21 cellular contexts compared by ENCODE assay signal in genomic region chr3:124972457-124972856, GRCh38. TPM values are rescaled to one million over a fixed set of nuclear protein-coding genes. Genes with fewer than 3 reads are reported as not detected.
DNase-seq lines count a peak whose midpoint lies in the region; FAIRE-seq and TF ChIP-seq lines count a peak whose summit lies in the region.
"Had no signal": no experiment of that assay in that cellular context is flagged by ENCODE, and none has a peak within 500 bp of the region (broad histone marks: within the 10 kb centered on the region; RNA-seq: fewer than 3 reads in every experiment).

No MANE protein-coding gene starts in this region.

- peak; percentile 10 for FAIRE-seq in small intestine (lab: Jason Lieb, UNC)
- no peak for FAIRE-seq in RCC 7860 (lab: Jason Lieb, UNC)
- FAIRE-seq: A204.1 had no signal

- H3K27me3 ChIP-seq in colonic mucosa = no peaks in the 10 kb centered on the region
- H3K27me3 ChIP-seq in small intestine (ENCODE audit: control insufficient read depth in 2 of 2, insufficient read depth in 2 of 2, low read length in 2 of 2) = no peaks in the 10 kb centered on the region
- H3K27me3 ChIP-seq: heart left ventricle, MG63 had no signal

- H3K4me1 ChIP-seq in colonic mucosa = peaks cover 4% of the 10 kb centered on the region
- peaks cover 9 to 13% of the 10 kb centered on the region in 2 donors for H3K4me1 ChIP-seq in small intestine (ENCODE audit: control insufficient read depth in 2 of 2, insufficient read depth in 1 of 2, low read depth in 1 of 2, low read length in 1 of 2)
- H3K4me1 ChIP-seq: psoas muscle had no signal

- H3K9me3 ChIP-seq in colonic mucosa (no peaks in the 10 kb centered on the region), small intestine (ENCODE audit: control insufficient read depth, low read depth) (no peaks in the 10 kb centered on the region)
- H3K9me3 ChIP-seq: heart left ventricle, psoas muscle, SK-N-SH had no signal

- H3K9ac ChIP-seq in colonic mucosa (ENCODE audit: low read depth in 2 of 2, low read length in 2 of 2) = peak overlapping the region in 1 of 2 donors; percentile 64
- H3K9ac ChIP-seq: SK-N-SH had no signal

- DNase-seq in NCI-H1417 (lab: John Stamatoyannopoulos, UW) (peak; percentile 24 to 75 (median 71)), NCI-H1417 treated with DMSO at 0.1 percent for 48 hours (lab: John Stamatoyannopoulos, UW) (no peak), NCI-H2029 treated with DMSO at 0.1 percent for 48 hours (lab: John Stamatoyannopoulos, UW) (peak; percentile 46), colonic mucosa (peak; percentile 87), small intestine (peak; percentile 99), dedifferentiated amniotic fluid mesenchymal stem cell (ENCODE audit: extremely low spot score) (no peak), RCC 7860 (ENCODE audit: low spot score) (no peak)
- DNase-seq in activated CD4-positive, alpha-beta T cell treated with anti-CD3 and anti-CD28 coated beads for 1 hour = no peak
- DNase-seq: activated CD4-positive, alpha-beta T cell treated with anti-CD3 and anti-CD28 coated beads for 4 hours; activated gamma-delta T cell; C1 segment of cervical spinal cord; endodermal cell; heart left ventricle; mammary epithelial cell; MG63; psoas muscle; SK-N-SH; stimulated activated naive CD4-positive, alpha-beta T cell; trophoblast cell had no signal

- intact Hi-C loops in colonic mucosa (cut with DNase I) = no loop called here

- no peak for TF ChIP-seq CTCF in colonic mucosa (IDR thresholded peaks at IDR 0.05)

- H3K36me3 ChIP-seq in colonic mucosa = no peaks in the 10 kb centered on the region
- H3K36me3 ChIP-seq in small intestine (ENCODE audit: control insufficient read depth in 2 of 2, insufficient read depth in 2 of 2, low read length in 2 of 2) = no peaks in the 10 kb centered on the region

- H3K27ac ChIP-seq in colonic mucosa (peak overlapping the region; percentile 90), small intestine (ENCODE audit: low read depth in 1 of 2, low read length in 1 of 2) (peak overlapping the region in 1 of 2 donors; percentile 18)
- H3K27ac ChIP-seq: heart left ventricle, psoas muscle had no signal

- 15 to 58% (median 46%) methylated on average over 3 of the region's 3 CpGs for WGBS in small intestine, 3 donors

- H3K4me3 ChIP-seq in colonic mucosa (no peak overlapping the region), small intestine (ENCODE audit: low read depth in 1 of 2, low read length in 2 of 2) (no peak overlapping the region)
- H3K4me3 ChIP-seq: heart left ventricle, MG63, psoas muscle had no signal

RNA-seq across cellular contexts. Expression of gene MUC13, which starts 37.9 kb away (rescaled TPM):
- 100 to 1,000 TPM; 360 to 853 TPM for total RNA-seq in colonic mucosa
- 100 to 1,000 TPM; 178 to 547 (median 269) TPM for polyA plus RNA-seq in small intestine
- total RNA-seq: mammary epithelial cell, OCI-LY7 had no signal
- polyA plus RNA-seq: mammary epithelial cell, SK-N-SH had no signal

Comparison
In these comparisons a context has a peak if more than half of its experiments do, and no peak if none do; other contexts are left out.
1. DNase-seq: peak in NCI-H1417 (3 of 3), NCI-H2029 treated with DMSO at 0.1 percent for 48 hours (single experiment), colonic mucosa (single experiment) and small intestine (single experiment); none in NCI-H1417 treated with DMSO at 0.1 percent for 48 hours (single experiment), dedifferentiated amniotic fluid mesenchymal stem cell (single experiment), activated CD4-positive, alpha-beta T cell treated with anti-CD3 and anti-CD28 coated beads for 1 hour (single experiment) and RCC 7860 (single experiment).